In genomic region chr3:183178512-183178832, GRCh38 we compare ENCODE assay signal across 8 cellular contexts. TPM values are rescaled to one million over a fixed set of nuclear protein-coding genes. Genes with fewer than 3 reads are reported as not detected.
DNase-seq lines count a peak whose midpoint lies in the region; ATAC-seq and TF ChIP-seq lines count a peak whose summit lies in the region.
"Had no signal": no experiment of that assay in that cellular context is flagged by ENCODE, and none has a peak within 500 bp of the region (broad histone marks: within the 10 kb centered on the region; RNA-seq: fewer than 3 reads in every experiment).

No MANE protein-coding gene starts in this region.

- DNase-seq in HFF-Myc (ENCODE audit: extremely low read depth, low read depth) (no peak), kidney epithelial cell (ENCODE audit: low read depth) (no peak), stomach (no peak), NCI-H2029 (lab: John Stamatoyannopoulos, UW) (no peak)
- no peak for DNase-seq in activated naive CD8-positive, alpha-beta T cell treated with anti-CD3 and anti-CD28 coated beads, Interleukin-2, amount 50 U/mL, for 24 hours
- DNase-seq: NCI-H1930 had no signal

- H3K36me3 ChIP-seq in kidney epithelial cell (ENCODE audit: control insufficient read depth, insufficient read depth, low read length) (no peaks in the 10 kb centered on the region), stomach (no peaks in the 10 kb centered on the region)

- peaks cover 11% of the 10 kb centered on the region for H3K4me1 Mint-ChIP-seq in activated naive CD8-positive, alpha-beta T cell treated with anti-CD3 and anti-CD28 coated beads, Interleukin-2, amount 50 U/mL, for 24 hours

- H3K27me3 ChIP-seq in kidney epithelial cell (ENCODE audit: control insufficient read depth, insufficient read depth, low read length): peaks cover 13% of the 10 kb centered on the region
- peaks cover 0 to 77% (median 44%) of the 10 kb centered on the region in 3 donors for H3K27me3 ChIP-seq in stomach

- no peak overlapping the region for H3K27ac ChIP-seq in stomach

- TF ChIP-seq CTCF in HFF-Myc (IDR thresholded peaks at IDR 0.05; ENCODE audit: low read depth, low read length, missing control alignments) (no peak), kidney epithelial cell (IDR thresholded peaks at IDR 0.05; ENCODE audit: insufficient read depth, low read length, poor library complexity, severe bottlenecking) (no peak), stomach (IDR thresholded peaks at IDR 0.05) (no peak)

- H3K4me3 ChIP-seq in HFF-Myc (replicated peaks; ENCODE audit: low read depth, low read length): peak overlapping the region; percentile 45
- peak overlapping the region; percentile 39 for H3K4me3 ChIP-seq in kidney epithelial cell (ENCODE audit: low read depth, low read length)
- peak overlapping the region; percentile 36 to 63 (median 52) for H3K4me3 ChIP-seq in stomach

- H3K4me1 ChIP-seq in stomach: peaks cover 12 to 24% (median 19%) of the 10 kb centered on the region in 4 donors

- 5 to 7% (median 7%) methylated on average over 6 of the region's 6 CpGs for WGBS in stomach, 5 donors

- no peaks in the 10 kb centered on the region for H3K9me3 Mint-ChIP-seq in activated naive CD8-positive, alpha-beta T cell treated with anti-CD3 and anti-CD28 coated beads, Interleukin-2, amount 50 U/mL, for 24 hours

- peaks cover 47% of the 10 kb centered on the region for H3K27me3 Mint-ChIP-seq in activated naive CD8-positive, alpha-beta T cell treated with anti-CD3 and anti-CD28 coated beads, Interleukin-2, amount 50 U/mL, for 24 hours

- intact Hi-C loops in stomach (cut with DNase I; ENCODE audit: low total_unique reads): no loop called here

- H3K36me3 Mint-ChIP-seq in activated naive CD8-positive, alpha-beta T cell treated with anti-CD3 and anti-CD28 coated beads, Interleukin-2, amount 50 U/mL, for 24 hours (ENCODE audit: low read depth): no peaks in the 10 kb centered on the region

- no peak for TF ChIP-seq POLR2A in stomach (IDR thresholded peaks at IDR 0.05)

- no peak overlapping the region for H3K27ac Mint-ChIP-seq in activated naive CD8-positive, alpha-beta T cell treated with anti-CD3 and anti-CD28 coated beads, Interleukin-2, amount 50 U/mL, for 24 hours

- peak overlapping the region; percentile 72 for H3K4me3 Mint-ChIP-seq in activated naive CD8-positive, alpha-beta T cell treated with anti-CD3 and anti-CD28 coated beads, Interleukin-2, amount 50 U/mL, for 24 hours

- no peaks in the 10 kb centered on the region for H3K9me3 ChIP-seq in stomach

- no peak for TF ChIP-seq EP300 in stomach (IDR thresholded peaks at IDR 0.05)

- no peak for ATAC-seq in activated naive CD8-positive, alpha-beta T cell treated with anti-CD3 and anti-CD28 coated beads, Interleukin-2, amount 50 U/mL, for 24 hours
- ATAC-seq in HG03442 (IDR thresholded peaks at IDR 0.05; ENCODE audit: unreplicated experiment) (no peak), HG02678 (IDR thresholded peaks at IDR 0.05; ENCODE audit: unreplicated experiment) (no peak)

RNA-seq across cellular contexts. Expression of gene LAMP3, which starts 15.9 kb away (rescaled TPM):
- total RNA-seq in kidney epithelial cell: 29.3 and 31.6 TPM in 2 replicates
- total RNA-seq in stomach: 1 to 10 TPM in 1 of 5 donors, under 1 TPM in 2, not detected in 2; 0.87 to 5.8 (median 0.92) TPM
- 1 to 10 TPM in 1 of 3 donors, under 1 TPM in 2; 0.31 to 1.2 (median 0.76) TPM for polyA plus RNA-seq in stomach
